Comparison of ENCODE assay signal across 8 cellular contexts in genomic region chr3:129604942-129605592, GRCh38. TPM values are rescaled to one million over a fixed set of nuclear protein-coding genes. Genes with fewer than 3 reads are reported as not detected.
DNase-seq lines count a peak whose midpoint lies in the region; ATAC-seq and TF ChIP-seq lines count a peak whose summit lies in the region.

No MANE protein-coding gene starts in this region.

- H3K18ac ChIP-seq in mesendoderm (ENCODE audit: low read length): no peak overlapping the region

- H2AK5ac ChIP-seq in mesendoderm (ENCODE audit: low read length): no peak overlapping the region

- no peak overlapping the region for H2BK15ac ChIP-seq in mesendoderm (replicated peaks; ENCODE audit: low read depth)

- peaks cover 21% of the 10 kb centered on the region for H3K79me1 ChIP-seq in mesendoderm (ENCODE audit: low read length)

- peaks cover 59% of the 10 kb centered on the region for H3K79me2 ChIP-seq in mesendoderm (ENCODE audit: control insufficient read depth, insufficient read depth, low read length)

- H3K9ac ChIP-seq in mesendoderm (ENCODE audit: low read length): peak overlapping the region; percentile 92

- peak overlapping the region; percentile 26 for H3K27ac ChIP-seq in brain microvascular endothelial cell
- H3K27ac ChIP-seq in mesendoderm (ENCODE audit: low read depth, low read length): no peak overlapping the region

- peaks cover 24% of the 10 kb centered on the region for H3K27me3 Mint-ChIP-seq in type B pancreatic cell

- peak; percentile 7 for TF ChIP-seq CTCF in brain microvascular endothelial cell (IDR thresholded peaks at IDR 0.05; ENCODE audit: low read depth, low read length, missing control alignments)
- no peak for TF ChIP-seq CTCF in type B pancreatic cell (conservative IDR thresholded peaks at IDR 0.05)

- no peak overlapping the region for H4K8ac ChIP-seq in mesendoderm (ENCODE audit: low read depth, low read length)

- H3K23ac ChIP-seq in mesendoderm (ENCODE audit: low read length): peak overlapping the region; percentile 99

- H3K36me3 Mint-ChIP-seq in type B pancreatic cell: no peaks in the 10 kb centered on the region

- H3K4ac ChIP-seq in mesendoderm (ENCODE audit: low read depth, low read length): no peak overlapping the region

- peak overlapping the region; percentile 87 for H3K4me2 ChIP-seq in mesendoderm (ENCODE audit: low read length)

- H3K4me3 Mint-ChIP-seq in type B pancreatic cell: peak overlapping the region; percentile 96

- H3K4me1 ChIP-seq in mesendoderm (ENCODE audit: control insufficient read depth, low read depth, low read length): peaks cover 32% of the 10 kb centered on the region

- no peak for ATAC-seq in HG03135 (IDR thresholded peaks at IDR 0.05; ENCODE audit: unreplicated experiment)
- ATAC-seq in GM19328 (IDR thresholded peaks at IDR 0.05; ENCODE audit: unreplicated experiment): no peak

- H3K56ac ChIP-seq in mesendoderm (ENCODE audit: low read length): peak overlapping the region; percentile 96

- in situ Hi-C loops in brain microvascular endothelial cell (cut with HindIII; ENCODE audit: low pct_ligation_motif_present, low sequenced_read_pairs): no loop called here

- peaks cover 44% of the 10 kb centered on the region for H3K4me1 Mint-ChIP-seq in type B pancreatic cell (ENCODE audit: unreplicated experiment)

- H3K4me3 ChIP-seq in brain microvascular endothelial cell (ENCODE audit: low read depth, low read length) (peak overlapping the region; percentile 88), mesendoderm (ENCODE audit: low read length) (peak overlapping the region; percentile 73)

- peak; percentile 29 for DNase-seq in activated gamma-delta T cell (lab: John Stamatoyannopoulos, UW)
- DNase-seq in activated gamma-delta T cell treated with Interleukin-2 at 50 U/mL for 16 hours: no peak
- no peak for DNase-seq in brain microvascular endothelial cell
- DNase-seq in mesendoderm: no peak
- no peak for DNase-seq in type B pancreatic cell (ENCODE audit: extremely low spot score, unreplicated experiment)
- no peak for DNase-seq in D341Med (ENCODE audit: low spot score)

- H2BK120ac ChIP-seq in mesendoderm (ENCODE audit: low read depth, low read length): no peak overlapping the region

- no peaks in the 10 kb centered on the region for H3K27me3 ChIP-seq in brain microvascular endothelial cell (replicated peaks)
- no peaks in the 10 kb centered on the region for H3K27me3 ChIP-seq in mesendoderm (ENCODE audit: insufficient read depth, low read length, poor library complexity)

- no peak overlapping the region for H3K27ac Mint-ChIP-seq in type B pancreatic cell

- H3K9me3 Mint-ChIP-seq in type B pancreatic cell: no peaks in the 10 kb centered on the region

- H3K36me3 ChIP-seq in brain microvascular endothelial cell (replicated peaks): no peaks in the 10 kb centered on the region
- no peaks in the 10 kb centered on the region for H3K36me3 ChIP-seq in mesendoderm (ENCODE audit: control insufficient read depth, insufficient read depth, low read length)

- no peak overlapping the region for H2BK5ac ChIP-seq in mesendoderm (ENCODE audit: low read length)

- no peak overlapping the region for H4K5ac ChIP-seq in mesendoderm (ENCODE audit: low read length)

- WGBS in mesendoderm (ENCODE audit: extremely low coverage, insufficient coverage, low lambda C conversion rate): no CpG with 5 or more reads among the region's 69 CpGs

RNA-seq across cellular contexts. Expression of gene PLXND1, which starts 1.4 kb away (rescaled TPM):
- polyA plus RNA-seq in mesendoderm (2013, experiment 1 of 2): 94.2 TPM
- polyA plus RNA-seq in mesendoderm (2013, experiment 2 of 2): 90.0 TPM
- 56.9 and 71.0 TPM in 2 replicates for total RNA-seq in type B pancreatic cell (ENCODE audit: low replicate concordance)
